In the genomic region with DNA sequence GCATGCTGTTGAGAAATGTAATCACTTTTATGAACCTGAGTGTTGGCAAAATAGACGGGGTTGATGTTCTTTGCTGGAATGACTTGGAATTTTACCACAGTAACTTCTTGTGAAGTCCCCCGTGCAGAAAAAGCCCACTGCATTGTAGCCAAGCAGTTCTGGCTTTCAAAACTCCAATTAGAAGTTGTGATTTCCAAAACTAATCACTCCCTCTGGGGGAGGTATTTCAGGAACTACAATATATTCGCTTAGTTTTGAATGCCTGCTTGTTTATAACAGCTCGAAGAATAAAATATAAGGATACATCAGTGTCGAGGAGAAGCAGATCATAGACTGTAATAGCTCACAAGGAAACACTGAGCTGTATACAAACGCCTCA, we compare ENCODE assay signal across 8 cellular contexts.
A peak's percentile ranks its signal among the peaks of the same experiment; 100 is the strongest.
DNase-seq lines count a peak whose midpoint lies in the region; ATAC-seq and TF ChIP-seq lines count a peak whose summit lies in the region.

No MANE protein-coding gene starts in this region.

- intact Hi-C loops in heart right ventricle (cut with DNase I) (loop anchor here in 6 of 10 donors (2.0 to 10.0 kb wide), 6 partner anchors 62 to 101 kb away; no protein-coding TSS in a partner anchor), gastrocnemius medialis (cut with DNase I; ENCODE audit: low total_unique reads) (loop anchor here (5.0 to 10.0 kb wide), 2 partner anchors 69 to 112 kb away; partner anchors contain the start of gene PAM)

- H3K27ac Mint-ChIP-seq in activated naive CD4-positive, alpha-beta T cell treated with anti-CD3 and anti-CD28 coated beads, Interleukin-2, amount 10 ng/mL, durations not matched to agents 7 days and 5 days: no peak overlapping the region
- H3K27ac Mint-ChIP-seq in activated naive CD4-positive, alpha-beta T cell treated with anti-CD3 and anti-CD28 coated beads, Interleukin-2, amount 50 U/mL, for 72 hours: peak overlapping the region in 1 of 2 donors; percentile 16
- H3K27ac Mint-ChIP-seq in WTC11: peak overlapping the region; percentile 76; the same call in 1 of the 2 replicates

- peaks cover 12% of the 10 kb centered on the region for H3K36me3 Mint-ChIP-seq in activated naive CD4-positive, alpha-beta T cell treated with anti-CD3 and anti-CD28 coated beads, Interleukin-2, amount 10 ng/mL, durations not matched to agents 7 days and 5 days
- peaks cover 17 to 19% of the 10 kb centered on the region in 2 donors for H3K36me3 Mint-ChIP-seq in activated naive CD4-positive, alpha-beta T cell treated with anti-CD3 and anti-CD28 coated beads, Interleukin-2, amount 50 U/mL, for 72 hours
- H3K36me3 Mint-ChIP-seq in WTC11: no peaks in the 10 kb centered on the region; the same call in 1 of the 2 replicates

- H3K27ac ChIP-seq in heart right ventricle (peak overlapping the region; percentile 78 to 95 (median 91)), gastrocnemius medialis (peak overlapping the region; percentile 84 to 94 (median 92))

- peaks cover 0 to 69% (median 29%) of the 10 kb centered on the region in 9 donors for H3K4me1 ChIP-seq in heart right ventricle
- peaks cover 51 to 64% of the 10 kb centered on the region in 2 donors for H3K4me1 ChIP-seq in gastrocnemius medialis

- no peak for DNase-seq in activated naive CD4-positive, alpha-beta T cell treated with anti-CD3 and anti-CD28 coated beads, Interleukin-2, amount 10 ng/mL, durations not matched to agents 7 days and 5 days
- no peak for DNase-seq in activated naive CD4-positive, alpha-beta T cell treated with anti-CD3 and anti-CD28 coated beads, Interleukin-2, amount 50 U/mL, for 72 hours (ENCODE audit: low spot score in 2 of 2)
- no peak for DNase-seq in WTC11 (ENCODE audit: low spot score)
- DNase-seq in heart right ventricle: no peak
- DNase-seq in gastrocnemius medialis: no peak
- DNase-seq in cerebellar nuclear complex (lab: John Stamatoyannopoulos, UW): no peak
- no peak for DNase-seq in activated CD8-positive, alpha-beta memory T cell treated with anti-CD3 and anti-CD28 coated beads, Interleukin-2, amount 50 U/mL, for 48 hours

- H3K9me3 ChIP-seq in heart right ventricle: peaks cover 0 to under 1% (median 0%) of the 10 kb centered on the region in 11 donors
- no peaks in the 10 kb centered on the region for H3K9me3 ChIP-seq in gastrocnemius medialis

- TF ChIP-seq CTCF in WTC11 (IDR thresholded peaks at IDR 0.05) (no peak), heart right ventricle (IDR thresholded peaks at IDR 0.05) (no peak), gastrocnemius medialis (IDR thresholded peaks at IDR 0.05 in 4 of 5, conservative IDR thresholded peaks at IDR 0.05 in 1 of 5) (no peak)

- peaks cover 10% of the 10 kb centered on the region for H3K4me1 Mint-ChIP-seq in activated naive CD4-positive, alpha-beta T cell treated with anti-CD3 and anti-CD28 coated beads, Interleukin-2, amount 10 ng/mL, durations not matched to agents 7 days and 5 days
- peaks cover 33% of the 10 kb centered on the region for H3K4me1 Mint-ChIP-seq in WTC11

- WGBS in heart right ventricle, 2 donors: 2% methylated on average over 6 of the region's 6 CpGs

- H3K9me3 Mint-ChIP-seq in activated naive CD4-positive, alpha-beta T cell treated with anti-CD3 and anti-CD28 coated beads, Interleukin-2, amount 10 ng/mL, durations not matched to agents 7 days and 5 days: no peaks in the 10 kb centered on the region
- H3K9me3 Mint-ChIP-seq in activated naive CD4-positive, alpha-beta T cell treated with anti-CD3 and anti-CD28 coated beads, Interleukin-2, amount 50 U/mL, for 72 hours: no peaks in the 10 kb centered on the region
- H3K9me3 Mint-ChIP-seq in WTC11: no peaks in the 10 kb centered on the region

- in situ Hi-C loops in gastrocnemius medialis (cut with MboI; ENCODE audit: low sequenced_read_pairs in 4 of 4): loop anchor here in 1 of 4 donors (10.0 kb wide), 1 partner anchor 72 kb away; no protein-coding TSS in a partner anchor

- CTCF ChIA-PET in activated naive CD4-positive, alpha-beta T cell treated with anti-CD3 and anti-CD28 coated beads, Interleukin-2, amount 10 ng/mL, durations not matched to agents 7 days and 5 days (lab: Charles Lee): interaction anchor here (1.6 kb wide), 1 partner anchor 86 kb away, joined by 6 read pairs; no protein-coding TSS in a partner anchor
- CTCF ChIA-PET in WTC11 (lab: Charles Lee): interaction anchor here (1.0 to 1.8 kb wide), 2 partner anchors 10 to 185 kb away, joined by 3 to 5 read pairs; no protein-coding TSS in a partner anchor

- H3K36me3 ChIP-seq in heart right ventricle: peaks cover 0 to 15% (median 0%) of the 10 kb centered on the region in 9 donors
- H3K36me3 ChIP-seq in gastrocnemius medialis: no peaks in the 10 kb centered on the region

- H3K27me3 ChIP-seq in heart right ventricle (no peaks in the 10 kb centered on the region), gastrocnemius medialis (no peaks in the 10 kb centered on the region)

- no peak for ATAC-seq in activated naive CD4-positive, alpha-beta T cell treated with anti-CD3 and anti-CD28 coated beads, Interleukin-2, amount 50 U/mL, for 72 hours
- no peak for ATAC-seq in WTC11
- ATAC-seq in heart right ventricle: no peak
- ATAC-seq in gastrocnemius medialis: peak; percentile 12
- ATAC-seq in HG03139 (IDR thresholded peaks at IDR 0.05; ENCODE audit: unreplicated experiment): no peak

- POLR2A ChIA-PET in WTC11 (lab: Charles Lee): no interaction called here

- H3K4me3 ChIP-seq in heart right ventricle: peak overlapping the region; percentile 56 to 83 (median 72)
- peak overlapping the region; percentile 67 to 76 (median 71) for H3K4me3 ChIP-seq in gastrocnemius medialis

- peak overlapping the region; percentile 69 for H3K4me3 Mint-ChIP-seq in activated naive CD4-positive, alpha-beta T cell treated with anti-CD3 and anti-CD28 coated beads, Interleukin-2, amount 10 ng/mL, durations not matched to agents 7 days and 5 days
- peak overlapping the region; percentile 70 for H3K4me3 Mint-ChIP-seq in WTC11

- TF ChIP-seq POLR2A in gastrocnemius medialis (IDR thresholded peaks at IDR 0.05): no peak

- peaks cover 27% of the 10 kb centered on the region for H3K27me3 Mint-ChIP-seq in activated naive CD4-positive, alpha-beta T cell treated with anti-CD3 and anti-CD28 coated beads, Interleukin-2, amount 10 ng/mL, durations not matched to agents 7 days and 5 days
- no peaks in the 10 kb centered on the region for H3K27me3 Mint-ChIP-seq in WTC11 (ENCODE audit: low read depth)

TF ChIP-seq in WTC11, 78 proteins besides CTCF, POLR2A, EP300 and RAD21 (continues in another document):
- TF ChIP-seq, protein P1, sequence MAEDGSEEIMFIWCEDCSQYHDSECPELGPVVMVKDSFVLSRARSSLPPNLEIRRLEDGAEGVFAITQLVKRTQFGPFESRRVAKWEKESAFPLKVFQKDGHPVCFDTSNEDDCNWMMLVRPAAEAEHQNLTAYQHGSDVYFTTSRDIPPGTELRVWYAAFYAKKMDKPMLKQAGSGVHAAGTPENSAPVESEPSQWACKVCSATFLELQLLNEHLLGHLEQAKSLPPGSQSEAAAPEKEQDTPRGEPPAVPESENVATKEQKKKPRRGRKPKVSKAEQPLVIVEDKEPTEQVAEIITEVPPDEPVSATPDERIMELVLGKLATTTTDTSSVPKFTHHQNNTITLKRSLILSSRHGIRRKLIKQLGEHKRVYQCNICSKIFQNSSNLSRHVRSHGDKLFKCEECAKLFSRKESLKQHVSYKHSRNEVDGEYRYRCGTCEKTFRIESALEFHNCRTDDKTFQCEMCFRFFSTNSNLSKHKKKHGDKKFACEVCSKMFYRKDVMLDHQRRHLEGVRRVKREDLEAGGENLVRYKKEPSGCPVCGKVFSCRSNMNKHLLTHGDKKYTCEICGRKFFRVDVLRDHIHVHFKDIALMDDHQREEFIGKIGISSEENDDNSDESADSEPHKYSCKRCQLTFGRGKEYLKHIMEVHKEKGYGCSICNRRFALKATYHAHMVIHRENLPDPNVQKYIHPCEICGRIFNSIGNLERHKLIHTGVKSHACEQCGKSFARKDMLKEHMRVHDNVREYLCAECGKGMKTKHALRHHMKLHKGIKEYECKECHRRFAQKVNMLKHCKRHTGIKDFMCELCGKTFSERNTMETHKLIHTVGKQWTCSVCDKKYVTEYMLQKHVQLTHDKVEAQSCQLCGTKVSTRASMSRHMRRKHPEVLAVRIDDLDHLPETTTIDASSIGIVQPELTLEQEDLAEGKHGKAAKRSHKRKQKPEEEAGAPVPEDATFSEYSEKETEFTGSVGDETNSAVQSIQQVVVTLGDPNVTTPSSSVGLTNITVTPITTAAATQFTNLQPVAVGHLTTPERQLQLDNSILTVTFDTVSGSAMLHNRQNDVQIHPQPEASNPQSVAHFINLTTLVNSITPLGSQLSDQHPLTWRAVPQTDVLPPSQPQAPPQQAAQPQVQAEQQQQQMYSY (CRISPR knock-in tag; IDR thresholded peaks at IDR 0.05): no peak
- TF ChIP-seq, protein P2, sequence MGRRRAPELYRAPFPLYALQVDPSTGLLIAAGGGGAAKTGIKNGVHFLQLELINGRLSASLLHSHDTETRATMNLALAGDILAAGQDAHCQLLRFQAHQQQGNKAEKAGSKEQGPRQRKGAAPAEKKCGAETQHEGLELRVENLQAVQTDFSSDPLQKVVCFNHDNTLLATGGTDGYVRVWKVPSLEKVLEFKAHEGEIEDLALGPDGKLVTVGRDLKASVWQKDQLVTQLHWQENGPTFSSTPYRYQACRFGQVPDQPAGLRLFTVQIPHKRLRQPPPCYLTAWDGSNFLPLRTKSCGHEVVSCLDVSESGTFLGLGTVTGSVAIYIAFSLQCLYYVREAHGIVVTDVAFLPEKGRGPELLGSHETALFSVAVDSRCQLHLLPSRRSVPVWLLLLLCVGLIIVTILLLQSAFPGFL (CRISPR knock-in tag; IDR thresholded peaks at IDR 0.05; ENCODE audit: borderline replicate concordance): no peak

Comparison
In these comparisons a context has a peak if more than half of its experiments do, and no peak if none do; other contexts are left out.
1. ATAC-seq: peak in gastrocnemius medialis (2 of 2); none in activated naive CD4-positive, alpha-beta T cell treated with anti-CD3 and anti-CD28 coated beads, Interleukin-2, amount 50 U/mL, for 72 hours (0 of 2), WTC11 (single experiment), heart right ventricle (0 of 8) and HG03139 (single experiment).